In genomic region chr18:62329676-62330454, GRCh38 we compare ENCODE assay signal across 1 cellular context.
TF ChIP-seq lines count a peak whose summit lies in the region.

No MANE protein-coding gene starts in this region.

TF ChIP-seq in H1, 55 proteins besides CTCF, POLR2A, EP300 and RAD21 (continued from another document):
- TF ChIP-seq CHD7 (IDR thresholded peaks at IDR 0.05; ENCODE audit: insufficient replicate concordance, low read length) (no peak), BCL11A (IDR thresholded peaks at IDR 0.05; ENCODE audit: low read depth in 2 of 2, low read length in 2 of 2) (no peak), KDM4A (IDR thresholded peaks at IDR 0.05; ENCODE audit: low read depth, low read length, severe bottlenecking) (no peak), CBX8 (IDR thresholded peaks at IDR 0.05; ENCODE audit: borderline replicate concordance, low read depth, low read length) (no peak), CBX5 (IDR thresholded peaks at IDR 0.05; ENCODE audit: low read depth, low read length) (no peak), JUN (IDR thresholded peaks at IDR 0.05; ENCODE audit: low read depth, low read length) (no peak), KDM1A (IDR thresholded peaks at IDR 0.05; ENCODE audit: borderline replicate concordance, low read length) (no peak), RBBP5 (IDR thresholded peaks at IDR 0.05; ENCODE audit: borderline replicate concordance, low read depth, low read length) (no peak), JUND (IDR thresholded peaks at IDR 0.05; ENCODE audit: low read length) (no peak), POLR2AphosphoS5 (IDR thresholded peaks at IDR 0.05; ENCODE audit: low read depth, low read length) (no peak)
